Comparison of ENCODE assay signal across 8 cellular contexts in genomic region chr9:19934301-19934868, GRCh38.
DNase-seq lines count a peak whose midpoint lies in the region; ATAC-seq, FAIRE-seq and TF ChIP-seq lines count a peak whose summit lies in the region.

No MANE protein-coding gene starts in this region.

- peaks cover 13% of the 10 kb centered on the region; the same call in 1 of the 2 replicates for H3K4me1 Mint-ChIP-seq in HFFc6 (ENCODE audit: low read depth)

- dilution Hi-C loops in mammary epithelial cell (cut with HindIII; ENCODE audit: low sequenced_read_pairs): no loop called here
- dilution Hi-C loops in keratinocyte (cut with MboI; ENCODE audit: extremely low pct_ligation_motif_present, low sequenced_read_pairs): loop anchor here (25.0 kb wide), 2 partner anchors 253 to 428 kb away; no protein-coding TSS in a partner anchor

- H3K4me3 ChIP-seq in mammary epithelial cell (replicated peaks in 1 of 3; ENCODE audit: insufficient read depth in 1 of 3, low read depth in 2 of 3, low read length in 3 of 3): peak overlapping the region; percentile 34 to 54 (median 49)
- peak overlapping the region; percentile 28 to 57 (median 57) for H3K4me3 ChIP-seq in keratinocyte (ENCODE audit: control insufficient read depth in 2 of 3, extremely low read depth in 1 of 3, insufficient read depth in 2 of 3, low read depth in 1 of 3, low read length in 3 of 3)
- peak overlapping the region; percentile 70 to 81 (median 71) for H3K4me3 ChIP-seq in skeletal muscle tissue (ENCODE audit: low read length in 3 of 3)

- TF ChIP-seq CTCF in HFFc6 (IDR thresholded peaks at IDR 0.05) (no peak), mammary epithelial cell (conservative IDR thresholded peaks at IDR 0.05 in 1 of 2, IDR thresholded peaks at IDR 0.05 in 1 of 2; ENCODE audit: extremely low read depth in 1 of 2, insufficient read depth in 1 of 2, low read depth in 1 of 2, low read length in 2 of 2) (no peak), keratinocyte (optimal IDR thresholded peaks at IDR 0.05 in 1 of 3, IDR thresholded peaks at IDR 0.05 in 1 of 3, conservative IDR thresholded peaks at IDR 0.05 in 1 of 3; ENCODE audit: extremely low read depth in 1 of 3, insufficient read depth in 2 of 3, low read length in 3 of 3) (peak in 1 of 3 experiments; percentile 6)

- CTCF ChIA-PET in mammary epithelial cell (lab: Charles Lee; ENCODE audit: low non-redundant PET): no interaction called here

- 8% methylated on average over 15 of the region's 41 CpGs for WGBS in mammary epithelial cell (ENCODE audit: low coverage, missing lambda C conversion rate)

- no peaks in the 10 kb centered on the region for H3K9me3 ChIP-seq in mammary epithelial cell (replicated peaks; ENCODE audit: insufficient read depth, low read length)
- H3K9me3 ChIP-seq in keratinocyte (ENCODE audit: control insufficient read depth, low read depth, low read length): no peaks in the 10 kb centered on the region
- no peaks in the 10 kb centered on the region for H3K9me3 ChIP-seq in skeletal muscle tissue (ENCODE audit: control insufficient read depth in 3 of 3, low read length in 3 of 3)

- in situ Hi-C loops in mammary epithelial cell (cut with MboI; ENCODE audit: low sequenced_read_pairs in 2 of 2): loop anchor here (25.0 kb wide), 2 partner anchors 678 to 1003 kb away; partner anchors contain the start of gene MLLT3 (in 1 of the 2)

- no peak overlapping the region for H3K27ac ChIP-seq in mammary epithelial cell (ENCODE audit: insufficient read depth, low read depth, low read length)
- H3K27ac ChIP-seq in keratinocyte (ENCODE audit: control insufficient read depth, insufficient read depth, low read length): no peak overlapping the region
- no peak overlapping the region for H3K27ac ChIP-seq in skeletal muscle tissue (ENCODE audit: low read depth, low read length)

- no peak overlapping the region; the same call in 1 of the 2 replicates for H3K27ac Mint-ChIP-seq in HFFc6

- H3K4me1 ChIP-seq in mammary epithelial cell (ENCODE audit: insufficient read depth, low read length) (peaks cover 7% of the 10 kb centered on the region), keratinocyte (ENCODE audit: control insufficient read depth, extremely low read depth, insufficient read depth, low read length) (no peaks in the 10 kb centered on the region), skeletal muscle tissue (ENCODE audit: control insufficient read depth in 3 of 3, insufficient read depth in 3 of 3, low read length in 3 of 3) (no peaks in the 10 kb centered on the region)

- H3K79me2 ChIP-seq in mammary epithelial cell (ENCODE audit: insufficient read depth, low read length) (no peaks in the 10 kb centered on the region), keratinocyte (ENCODE audit: control insufficient read depth, insufficient read depth, low read length) (no peaks in the 10 kb centered on the region)

- H3K4me2 ChIP-seq in mammary epithelial cell (ENCODE audit: insufficient read depth, low read depth, low read length) (peak overlapping the region; percentile 78), keratinocyte (ENCODE audit: control insufficient read depth, extremely low read depth, insufficient read depth, low read depth, low read length) (peak overlapping the region; percentile 88)

- peak overlapping the region; percentile 90 for H3K4me3 Mint-ChIP-seq in HFFc6

- H3K9me1 ChIP-seq in keratinocyte (ENCODE audit: control insufficient read depth, extremely low read depth, insufficient read depth, low read length): no peaks in the 10 kb centered on the region

- no peaks in the 10 kb centered on the region for H3K9me3 Mint-ChIP-seq in HFFc6

- no peaks in the 10 kb centered on the region for H3K36me3 Mint-ChIP-seq in HFFc6 (ENCODE audit: low read depth)

- H3K9ac ChIP-seq in mammary epithelial cell (ENCODE audit: insufficient read depth, low read length) (no peak overlapping the region), keratinocyte (ENCODE audit: control insufficient read depth, extremely low read depth, insufficient read depth, low read length) (peak overlapping the region; percentile 63), skeletal muscle tissue (ENCODE audit: low read depth in 1 of 3, low read length in 3 of 3) (peak overlapping the region; percentile 60 to 66 (median 65))

- no peaks in the 10 kb centered on the region for H3K36me3 ChIP-seq in mammary epithelial cell (ENCODE audit: insufficient read depth, low read length)
- H3K36me3 ChIP-seq in keratinocyte (ENCODE audit: control insufficient read depth in 2 of 2, extremely low read depth in 1 of 2, insufficient read depth in 2 of 2, low read length in 2 of 2): no peaks in the 10 kb centered on the region
- no peaks in the 10 kb centered on the region for H3K36me3 ChIP-seq in skeletal muscle tissue (ENCODE audit: control insufficient read depth in 3 of 3, insufficient read depth in 3 of 3, low read length in 3 of 3)

- intact Hi-C loops in mammary epithelial cell (cut with micrococcal nuclease): no loop called here

- H2AFZ ChIP-seq in mammary epithelial cell (ENCODE audit: low read depth, low read length): peak overlapping the region; percentile 98
- H2AFZ ChIP-seq in keratinocyte (ENCODE audit: control insufficient read depth, low read length): peak overlapping the region; percentile 90

- no peaks in the 10 kb centered on the region for H4K20me1 ChIP-seq in mammary epithelial cell (ENCODE audit: insufficient read depth, low read length)
- no peaks in the 10 kb centered on the region for H4K20me1 ChIP-seq in keratinocyte (ENCODE audit: control insufficient read depth, extremely low read depth, insufficient read depth, low read length)

- ATAC-seq in GM18520 (IDR thresholded peaks at IDR 0.05; ENCODE audit: unreplicated experiment) (no peak), HG03354 (IDR thresholded peaks at IDR 0.05; ENCODE audit: poor library complexity, severe bottlenecking, unreplicated experiment) (no peak)

- no TSS peak for BruUV-seq in mammary epithelial cell (replicated peaks; lab: Mats Ljungman, UMichigan)

- H3K27me3 Mint-ChIP-seq in HFFc6 (ENCODE audit: insufficient read depth): no peaks in the 10 kb centered on the region; the same call in 1 of the 2 replicates

- peak; percentile 4 for DNase-seq in HFFc6
- no peak for DNase-seq in mammary epithelial cell
- DNase-seq in keratinocyte (ENCODE audit: low read depth, low spot score): no peak
- no peak for DNase-seq in NCI-H2196 (lab: John Stamatoyannopoulos, UW; ENCODE audit: unreplicated experiment)
- no peak for DNase-seq in NCI-H345 (lab: John Stamatoyannopoulos, UW)

- FAIRE-seq in keratinocyte (lab: Jason Lieb, UNC): no peak

- H3K27me3 ChIP-seq in mammary epithelial cell (ENCODE audit: insufficient read depth, low read length): no peaks in the 10 kb centered on the region
- H3K27me3 ChIP-seq in keratinocyte (ENCODE audit: control insufficient read depth, extremely low read depth, insufficient read depth, low read length): no peaks in the 10 kb centered on the region
- H3K27me3 ChIP-seq in skeletal muscle tissue (ENCODE audit: control insufficient read depth in 3 of 3, insufficient read depth in 3 of 3, low read length in 3 of 3): peaks cover 0 to 4% (median 0%) of the 10 kb centered on the region in 3 donors
